20 cellular contexts compared by ENCODE assay signal in the genomic region with DNA sequence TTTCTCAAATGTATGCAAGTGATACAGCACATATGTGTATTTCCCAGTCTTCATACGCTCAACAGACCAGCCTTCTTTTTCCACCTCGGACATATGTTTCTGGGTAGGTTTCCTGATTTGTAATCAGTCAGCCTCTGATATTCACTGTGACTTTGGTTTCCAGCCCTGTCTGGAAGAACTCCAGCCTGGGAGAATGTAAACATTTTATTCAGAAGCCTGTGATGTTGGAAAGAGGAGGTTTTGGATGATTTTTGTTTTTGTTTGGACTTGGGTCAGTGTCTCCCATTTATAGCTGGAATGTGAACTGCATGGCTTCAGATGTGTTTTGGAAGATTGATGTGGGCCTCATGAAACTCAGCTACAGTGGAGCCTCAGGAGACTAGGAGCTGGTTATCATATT.
"Had no signal": no experiment of that assay in that cellular context is flagged by ENCODE, and none has a peak within 500 bp of the region (broad histone marks: within the 10 kb centered on the region; RNA-seq: fewer than 3 reads in every experiment).

No MANE protein-coding gene starts in this region.

- H3K4me3 ChIP-seq: colonic mucosa, hepatocyte, testis, tibial nerve, upper lobe of right lung, vagina had no signal

- H3K9me3 ChIP-seq: colonic mucosa, testis, upper lobe of right lung, vagina had no signal

- ATAC-seq: foreskin keratinocyte; left lobe of liver; natural killer cell treated with Interleukin-12 subunit alpha and Interleukin-12 subunit beta and Interleukin-15 and Interleukin-18, amount 100 ng/mL, for 72 hours; sciatic nerve; stimulated activated naive B cell treated with anti-CD40 and anti-IgM and Interleukin-4, amounts not matched to agents 10 μg/mL and 1 μg/mL and 100 μg/mL, for 72 hours; stimulated activated naive CD8-positive, alpha-beta T cell treated with anti-CD3 and anti-CD28 coated beads, Interleukin-15, amount 100 ng/mL, for 72 hours; upper lobe of right lung had no signal

- H3K36me3 ChIP-seq: colonic mucosa, upper lobe of right lung, vagina had no signal

- H3K27me3 Mint-ChIP-seq: natural killer cell treated with Interleukin-12 subunit alpha and Interleukin-12 subunit beta and Interleukin-15 and Interleukin-18, amount 100 ng/mL, for 72 hours; stimulated activated naive B cell treated with anti-CD40 and anti-IgM and Interleukin-4, amounts not matched to agents 10 μg/mL and 1 μg/mL and 100 μg/mL, for 72 hours; stimulated activated naive CD8-positive, alpha-beta T cell treated with anti-CD3 and anti-CD28 coated beads, Interleukin-15, amount 100 ng/mL, for 72 hours had no signal

- H3K79me2 ChIP-seq: hepatocyte had no signal

- H2AFZ ChIP-seq: hepatocyte had no signal

- H3K27me3 ChIP-seq: colonic mucosa, hepatocyte, testis, tibial nerve, upper lobe of right lung, vagina had no signal

- H3K27ac ChIP-seq: colonic mucosa, foreskin keratinocyte, hepatocyte, testis, tibial nerve, upper lobe of right lung, vagina had no signal

- H3K4me1 ChIP-seq: colonic mucosa, foreskin keratinocyte, testis, tibial nerve, upper lobe of right lung, vagina had no signal

- H3K4me3 Mint-ChIP-seq: endodermal cell; natural killer cell treated with Interleukin-12 subunit alpha and Interleukin-12 subunit beta and Interleukin-15 and Interleukin-18, amount 100 ng/mL, for 72 hours; stimulated activated naive B cell treated with anti-CD40 and anti-IgM and Interleukin-4, amounts not matched to agents 10 μg/mL and 1 μg/mL and 100 μg/mL, for 72 hours; stimulated activated naive CD8-positive, alpha-beta T cell treated with anti-CD3 and anti-CD28 coated beads, Interleukin-15, amount 100 ng/mL, for 72 hours had no signal

- H3K4me2 ChIP-seq: hepatocyte had no signal

- DNase-seq: cerebellar nuclear complex; colonic mucosa; dermis blood vessel endothelial cell; endodermal cell; foreskin keratinocyte; head of caudate nucleus; mammary epithelial cell; midbrain; stimulated activated CD4-positive, alpha-beta T cell treated with anti-CD3 and anti-CD28 coated beads, Interleukin-2, amount 100 ng/mL, for 24 hours; stimulated activated CD4-positive, alpha-beta T cell treated with anti-CD3 and anti-CD28 coated beads, Interleukin-4, amount 100 ng/mL, for 4 hours; stimulated activated naive B cell treated with anti-CD40 and anti-IgM and Interleukin-4, amounts not matched to agents 10 μg/mL and 1 μg/mL and 100 μg/mL, for 72 hours; stimulated activated naive CD8-positive, alpha-beta T cell treated with anti-CD3 and anti-CD28 coated beads, Interleukin-15, amount 100 ng/mL, for 72 hours; testis; upper lobe of right lung had no signal

- H3K4me1 Mint-ChIP-seq: endodermal cell had no signal
